In the genomic region with DNA sequence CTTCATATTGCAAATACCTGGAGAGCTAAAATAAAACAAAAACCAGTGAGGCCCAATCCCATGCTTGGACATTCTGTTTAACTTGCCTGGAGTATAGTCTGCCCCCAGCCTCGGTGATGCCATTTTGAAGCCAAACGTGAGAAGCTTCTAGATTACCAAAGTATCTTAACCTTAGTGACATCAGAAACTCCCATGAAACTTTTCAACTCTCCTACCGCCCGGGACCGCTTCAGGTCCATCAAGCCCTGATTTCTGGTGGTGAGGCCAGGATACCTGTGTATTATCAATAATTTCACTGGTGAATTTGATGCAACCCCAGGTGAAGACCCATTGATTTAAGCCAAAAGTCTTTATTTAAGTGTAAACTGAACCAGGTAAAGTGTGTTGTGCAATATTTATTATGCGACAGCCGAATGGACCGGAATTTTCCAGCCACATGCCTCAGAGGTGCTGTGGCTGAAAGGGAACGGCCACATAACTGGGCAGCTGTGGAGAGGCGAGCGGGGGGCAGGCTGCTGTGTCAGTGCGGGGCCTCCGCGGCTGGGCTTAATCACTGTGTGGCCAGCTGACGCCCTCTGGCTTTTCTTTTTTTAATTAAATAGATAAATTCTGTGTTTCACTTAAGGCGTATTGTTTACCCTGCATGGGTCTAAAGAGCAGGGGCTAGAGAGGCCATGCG, we compare ENCODE assay signal across 15 cellular contexts.
DNase-seq lines count a peak whose midpoint lies in the region; ATAC-seq, FAIRE-seq and TF ChIP-seq lines count a peak whose summit lies in the region.
"Had no signal": no experiment of that assay in that cellular context is flagged by ENCODE, and none has a peak within 500 bp of the region (broad histone marks: within the 10 kb centered on the region; RNA-seq: fewer than 3 reads in every experiment).

No MANE protein-coding gene starts in this region.

- H3K79me2 ChIP-seq in SK-N-SH (ENCODE audit: insufficient read depth) = no peaks in the 10 kb centered on the region
- H3K79me2 ChIP-seq in hepatocyte = no peaks in the 10 kb centered on the region

- CTCF ChIA-PET in SK-N-SH (lab: Yijun Ruan, JAX) = interaction anchor here (1.6 kb wide), 1 partner anchor 70 kb away, joined by 4 read pairs; no protein-coding TSS in a partner anchor

- peak; percentile 22 for DNase-seq in SK-N-SH
- peak; percentile 23 for DNase-seq in hepatocyte (ENCODE audit: low spot score)
- no peak for DNase-seq in D721Med (ENCODE audit: insufficient read length, low spot score)
- DNase-seq: CD8-positive, alpha-beta memory T cell; COR-L47; GM23248; HCEC 1CT had no signal

- H3K4me3 ChIP-seq in SK-N-SH (ENCODE audit: low read depth in 2 of 2, low read length in 1 of 2) (no peak overlapping the region), hepatocyte (no peak overlapping the region), liver (ENCODE audit: low read depth in 1 of 3, low read length in 3 of 3) (no peak overlapping the region)
- H3K4me3 ChIP-seq: BLaER1 treated with 17β-estradiol and CSF1 and Interleukin-3, amounts not matched to agents 10 nM and 100 nM; GM23248 had no signal

- ATAC-seq in SK-N-SH treated with all-trans-retinoic acid at 6 μM for 48 hours (no peak), HG02759 (IDR thresholded peaks at IDR 0.05; ENCODE audit: unreplicated experiment) (no peak), GM18907 (IDR thresholded peaks at IDR 0.05; ENCODE audit: unreplicated experiment) (no peak)

- H3K9me2 ChIP-seq in SK-N-SH (no peaks in the 10 kb centered on the region), hepatocyte (replicated peaks; ENCODE audit: insufficient read depth) (no peaks in the 10 kb centered on the region)

- H4K20me1 ChIP-seq in SK-N-SH (ENCODE audit: insufficient read depth) (no peaks in the 10 kb centered on the region), hepatocyte (ENCODE audit: insufficient read depth, poor library complexity, severe bottlenecking) (no peaks in the 10 kb centered on the region)
- H4K20me1 ChIP-seq: BLaER1 treated with 17β-estradiol and CSF1 and Interleukin-3, amounts not matched to agents 10 nM and 100 nM had no signal

- no peaks in the 10 kb centered on the region for H3K9me3 ChIP-seq in SK-N-SH
- H3K9me3 ChIP-seq in hepatocyte (ENCODE audit: low read depth) = no peaks in the 10 kb centered on the region
- H3K9me3 ChIP-seq in liver (ENCODE audit: control insufficient read depth in 4 of 4, low read length in 3 of 4) = no peaks in the 10 kb centered on the region
- H3K9me3 ChIP-seq: BLaER1 treated with 17β-estradiol and CSF1 and Interleukin-3, amounts not matched to agents 10 nM and 100 nM had no signal

- POLR2A ChIA-PET in SK-N-SH (lab: Yijun Ruan, JAX) = no interaction called here

- H3K4me2 ChIP-seq in SK-N-SH = no peak overlapping the region
- no peak overlapping the region for H3K4me2 ChIP-seq in hepatocyte
- H3K4me2 ChIP-seq: BLaER1 treated with 17β-estradiol and CSF1 and Interleukin-3, amounts not matched to agents 10 nM and 100 nM had no signal

- no peak for TF ChIP-seq RAD21 in SK-N-SH (IDR thresholded peaks at IDR 0.05; ENCODE audit: low read length)
- TF ChIP-seq RAD21 in liver (IDR thresholded peaks at IDR 0.05) = peak; percentile 3 to 62

- no peaks in the 10 kb centered on the region for H3F3A ChIP-seq in SK-N-SH (replicated peaks; ENCODE audit: insufficient read depth)

- H3K4me1 ChIP-seq in SK-N-SH (ENCODE audit: control insufficient read depth in 1 of 2, insufficient read depth in 2 of 2, low read depth in 1 of 2, low read length in 1 of 2) = peaks cover 0 to 3% of the 10 kb centered on the region in 2 experiments; a peak in 1 of 4 replicates
- no peaks in the 10 kb centered on the region for H3K4me1 ChIP-seq in hepatocyte (ENCODE audit: insufficient read depth)
- peaks cover 0 to 7% (median 4%) of the 10 kb centered on the region in 4 donors for H3K4me1 ChIP-seq in liver (ENCODE audit: control insufficient read depth in 4 of 4, insufficient read depth in 4 of 4, low read length in 3 of 4)

- no peaks in the 10 kb centered on the region for H3K27me3 ChIP-seq in SK-N-SH (ENCODE audit: insufficient read depth)
- no peaks in the 10 kb centered on the region for H3K27me3 ChIP-seq in hepatocyte
- H3K27me3 ChIP-seq in liver (ENCODE audit: control insufficient read depth in 4 of 4, insufficient read depth in 4 of 4, low read length in 3 of 4) = no peaks in the 10 kb centered on the region
- H3K27me3 ChIP-seq: BLaER1 treated with 17β-estradiol and CSF1 and Interleukin-3, amounts not matched to agents 10 nM and 100 nM had no signal

- no peak for TF ChIP-seq CTCF in SK-N-SH (IDR thresholded peaks at IDR 0.05)
- TF ChIP-seq CTCF in hepatocyte (IDR thresholded peaks at IDR 0.05; ENCODE audit: poor library complexity) = no peak
- TF ChIP-seq CTCF in liver (IDR thresholded peaks at IDR 0.05; ENCODE audit: low read depth, low read length, missing input control) = no peak
- TF ChIP-seq CTCF in D721Med (IDR thresholded peaks at IDR 0.05; ENCODE audit: insufficient read depth, missing control alignments) = no peak

- no peak for FAIRE-seq in D721Med (lab: Jason Lieb, UNC)
- FAIRE-seq: G401.6, GM12891, HTR-8/SVneo had no signal

- 68% methylated on average over 17 of the region's 17 CpGs for WGBS in SK-N-SH (ENCODE audit: low lambda C conversion rate)
- WGBS in hepatocyte (ENCODE audit: low lambda C conversion rate, missing lambda C conversion rate) = 81% methylated on average over 17 of the region's 17 CpGs
- 42% methylated on average over 17 of the region's 17 CpGs for WGBS in liver

- H3K36me3 ChIP-seq in SK-N-SH (replicated peaks in 1 of 2; ENCODE audit: control insufficient read depth in 1 of 2, insufficient read depth in 2 of 2, low read length in 1 of 2) (no peaks in the 10 kb centered on the region), hepatocyte (replicated peaks; ENCODE audit: insufficient read depth, low read depth) (no peaks in the 10 kb centered on the region), liver (ENCODE audit: control insufficient read depth in 4 of 4, insufficient read depth in 3 of 4, low read depth in 1 of 4, low read length in 3 of 4) (no peaks in the 10 kb centered on the region)
- H3K36me3 ChIP-seq: BLaER1 treated with 17β-estradiol and CSF1 and Interleukin-3, amounts not matched to agents 10 nM and 100 nM had no signal

- H2AFZ ChIP-seq in SK-N-SH (ENCODE audit: low read depth) (no peak overlapping the region), hepatocyte (no peak overlapping the region)
- H2AFZ ChIP-seq: GM23248 had no signal

- H3K9ac ChIP-seq in SK-N-SH (no peak overlapping the region), liver (ENCODE audit: low read depth in 1 of 2, low read length in 2 of 2) (no peak overlapping the region)
- H3K9ac ChIP-seq: BLaER1 treated with 17β-estradiol and CSF1 and Interleukin-3, amounts not matched to agents 10 nM and 100 nM; GM23248 had no signal

- H3K27ac ChIP-seq in SK-N-SH (ENCODE audit: low read depth in 2 of 2, low read length in 1 of 2) = no peak overlapping the region
- no peak overlapping the region for H3K27ac ChIP-seq in hepatocyte
- H3K27ac ChIP-seq in liver (ENCODE audit: low read depth in 1 of 2, low read length in 2 of 2) = no peak overlapping the region
- H3K27ac ChIP-seq: BLaER1 treated with 17β-estradiol and CSF1 and Interleukin-3, amounts not matched to agents 10 nM and 100 nM; GM23248 had no signal

- TF ChIP-seq EP300 in SK-N-SH (IDR thresholded peaks at IDR 0.05; ENCODE audit: borderline replicate concordance in 1 of 2, low read depth in 1 of 2, low read length in 1 of 2) = no peak

TF ChIP-seq in SK-N-SH, 30 proteins besides CTCF, POLR2A, EP300 and RAD21 (continues in another document):
- no peak for TF ChIP-seq FOXJ3 (CRISPR knock-in tag; IDR thresholded peaks at IDR 0.05)
- TF ChIP-seq RXRA (IDR thresholded peaks at IDR 0.05; ENCODE audit: borderline replicate concordance, low read depth) = no peak

TF ChIP-seq in SK-N-SH treated with all-trans-retinoic acid at 6 μM for 48 hours, 23 proteins besides CTCF, POLR2A, EP300 and RAD21:
- no peak for TF ChIP-seq ZC3H10 (CRISPR knock-in tag; IDR thresholded peaks at IDR 0.05)
TF ChIP-seq in SK-N-SH treated with all-trans-retinoic acid at 6 μM for 48 hours: peak in this region for 0.

TF ChIP-seq in liver, 16 proteins besides CTCF, POLR2A, EP300 and RAD21:
- TF ChIP-seq EGR1 (IDR thresholded peaks at IDR 0.05; ENCODE audit: low read depth in 2 of 2) (no peak), JUND (IDR thresholded peaks at IDR 0.05) (peak in 1 of 2 donors; percentile 47), FOXA1 (IDR thresholded peaks at IDR 0.05) (no peak), FOXA2 (IDR thresholded peaks at IDR 0.05) (peak; percentile 47), HNF4A (conservative IDR thresholded peaks at IDR 0.05) (peak in 1 of 2 donors; percentile 65), SP1 (IDR thresholded peaks at IDR 0.05) (no peak), RXRA (IDR thresholded peaks at IDR 0.05) (peak in 1 of 2 donors; percentile 67), YY1 (IDR thresholded peaks at IDR 0.05) (peak; percentile 43), GABPA (IDR thresholded peaks at IDR 0.05 in 1 of 2, conservative IDR thresholded peaks at IDR 0.05 in 1 of 2) (no peak)
- TF ChIP-seq, protein P1, sequence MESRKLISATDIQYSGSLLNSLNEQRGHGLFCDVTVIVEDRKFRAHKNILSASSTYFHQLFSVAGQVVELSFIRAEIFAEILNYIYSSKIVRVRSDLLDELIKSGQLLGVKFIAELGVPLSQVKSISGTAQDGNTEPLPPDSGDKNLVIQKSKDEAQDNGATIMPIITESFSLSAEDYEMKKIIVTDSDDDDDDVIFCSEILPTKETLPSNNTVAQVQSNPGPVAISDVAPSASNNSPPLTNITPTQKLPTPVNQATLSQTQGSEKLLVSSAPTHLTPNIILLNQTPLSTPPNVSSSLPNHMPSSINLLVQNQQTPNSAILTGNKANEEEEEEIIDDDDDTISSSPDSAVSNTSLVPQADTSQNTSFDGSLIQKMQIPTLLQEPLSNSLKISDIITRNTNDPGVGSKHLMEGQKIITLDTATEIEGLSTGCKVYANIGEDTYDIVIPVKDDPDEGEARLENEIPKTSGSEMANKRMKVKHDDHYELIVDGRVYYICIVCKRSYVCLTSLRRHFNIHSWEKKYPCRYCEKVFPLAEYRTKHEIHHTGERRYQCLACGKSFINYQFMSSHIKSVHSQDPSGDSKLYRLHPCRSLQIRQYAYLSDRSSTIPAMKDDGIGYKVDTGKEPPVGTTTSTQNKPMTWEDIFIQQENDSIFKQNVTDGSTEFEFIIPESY (IDR thresholded peaks at IDR 0.05) = peak; percentile 27
- TF ChIP-seq, protein P2, sequence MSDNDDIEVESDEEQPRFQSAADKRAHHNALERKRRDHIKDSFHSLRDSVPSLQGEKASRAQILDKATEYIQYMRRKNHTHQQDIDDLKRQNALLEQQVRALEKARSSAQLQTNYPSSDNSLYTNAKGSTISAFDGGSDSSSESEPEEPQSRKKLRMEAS (IDR thresholded peaks at IDR 0.05) = peak; percentile 88
TF ChIP-seq in liver: peak in this region for 7.
